ENCODE assay signal across 6 cellular contexts in the genomic region with DNA sequence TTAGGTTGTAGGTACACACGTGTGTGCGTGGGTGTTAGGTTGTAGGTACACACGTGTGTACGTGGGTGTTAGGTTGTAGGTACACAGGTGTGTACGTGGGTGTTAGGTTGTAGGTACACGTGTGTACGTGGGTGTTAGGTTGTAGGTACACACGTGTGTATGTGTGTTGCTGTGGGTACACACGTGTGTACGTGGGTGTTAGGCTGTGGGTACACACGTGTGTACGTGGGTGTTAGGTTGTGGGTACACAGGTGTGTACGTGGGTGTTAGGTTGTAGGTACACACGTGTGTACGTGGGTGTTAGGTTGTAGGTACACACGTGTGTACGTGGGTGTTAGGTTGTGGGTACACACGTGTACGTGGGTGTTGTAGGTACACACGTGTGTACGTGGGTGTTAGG. TPM values are rescaled to one million over a fixed set of nuclear protein-coding genes. Genes with fewer than 3 reads are reported as not detected.
A peak's percentile ranks its signal among the peaks of the same experiment; 100 is the strongest.
DNase-seq lines count a peak whose midpoint lies in the region; ATAC-seq, FAIRE-seq and TF ChIP-seq lines count a peak whose summit lies in the region.
"Not testable (repeated sequence)": the region's sequence is repeated elsewhere in the genome, so short reads cannot be mapped to it uniquely, and the experiment has no call there.
"Had no signal": no experiment of that assay in that cellular context is flagged by ENCODE, and none has a peak within 500 bp of the region (broad histone marks: within the 10 kb centered on the region; RNA-seq: fewer than 3 reads in every experiment).

No MANE protein-coding gene starts in this region.

- not testable (repeated sequence) for DNase-seq in GM12891 (ENCODE audit: insufficient read length, low spot score); H1 (ENCODE audit: low read depth in 1 of 2, low spot score in 2 of 2); stimulated activated effector memory CD8-positive, alpha-beta T cell treated with anti-CD3 and anti-CD28 coated beads, Interleukin-12 subunit alpha, Interleukin-12 subunit beta, amount 100 ng/mL, for 72 hours (ENCODE audit: low spot score in 2 of 2)
- DNase-seq in Right ventricle myocardium superior, result peak; percentile 0

- not testable (repeated sequence) for H3K18ac ChIP-seq in H1 (ENCODE audit: extremely low read depth, low read length)

- 86% methylated on average over 21 of the region's 21 CpGs; no CpG with 5 or more reads in 1 of the 2 experiments for WGBS in H1 (ENCODE audit: extremely low coverage in 1 of 2, insufficient coverage in 1 of 2, insufficient read length in 1 of 2, insufficient replicate concordance in 2 of 2, low coverage in 1 of 2, low lambda C conversion rate in 2 of 2, missing lambda C conversion rate in 1 of 2), 2 experiments

- TF ChIP-seq RAD21 in H1 (IDR thresholded peaks at IDR 0.05 in 1 of 2, conservative IDR thresholded peaks at IDR 0.05 in 1 of 2; ENCODE audit: low read depth in 2 of 2, low read length in 2 of 2), result not testable (repeated sequence)

- H3K56ac ChIP-seq in H1 (replicated peaks; ENCODE audit: insufficient read length, low read depth, low read length), result not testable (repeated sequence)

- not testable (repeated sequence) for H2BK120ac ChIP-seq in H1 (replicated peaks; ENCODE audit: low read depth, low read length)

- intact Hi-C loops in Right ventricle myocardium superior (cut with DNase I), result not testable (repeated sequence)

- not testable (repeated sequence) for H3K9ac ChIP-seq in HUES48 (ENCODE audit: low read depth, low read length); H1 (replicated peaks in 1 of 4; ENCODE audit: extremely low read depth in 1 of 4, low read depth in 3 of 4, low read length in 3 of 4)

- not testable (repeated sequence) for H3K27ac ChIP-seq in HUES48 (ENCODE audit: low read depth, low read length); H1 (ENCODE audit: low read depth, low read length)

- not testable (repeated sequence) for TF ChIP-seq POLR2A in GM12891 (IDR thresholded peaks at IDR 0.05; ENCODE audit: low read depth, low read length); H1 (IDR thresholded peaks at IDR 0.05; ENCODE audit: control extremely low read depth in 1 of 2, low read depth in 2 of 2, low read length in 2 of 2)

- not testable (repeated sequence) for H4K20me1 ChIP-seq in H1 (replicated peaks in 1 of 2; ENCODE audit: control insufficient read depth in 1 of 2, insufficient read depth in 2 of 2, low read length in 2 of 2)

- not testable (repeated sequence) for TF ChIP-seq CTCF in H1 (IDR thresholded peaks at IDR 0.05; ENCODE audit: control extremely low read depth in 1 of 3, insufficient read depth in 1 of 3, low read depth in 1 of 3, low read length in 3 of 3)

- H3K9me3 ChIP-seq in HUES48 (ENCODE audit: control insufficient read depth, insufficient read depth, low read length) (peaks cover 14% of the 10 kb centered on the region), H1 (ENCODE audit: insufficient read depth in 2 of 2, low read depth in 1 of 2, low read length in 1 of 2) (peaks cover 0 to 16% of the 10 kb centered on the region in 2 experiments; a peak in 2 of 4 replicates)

- TF ChIP-seq EP300 in H1 (IDR thresholded peaks at IDR 0.05; ENCODE audit: borderline replicate concordance in 1 of 2, low read depth in 2 of 2, low read length in 2 of 2), result not testable (repeated sequence)

- not testable (repeated sequence) for H3K23me2 ChIP-seq in H1 (ENCODE audit: low read depth, low read length)

- H2BK20ac ChIP-seq in H1 (ENCODE audit: low read length), result not testable (repeated sequence)

- not testable (repeated sequence) for H3K4ac ChIP-seq in H1 (replicated peaks; ENCODE audit: insufficient read length, low read depth, low read length)

- not testable (repeated sequence) for H4K5ac ChIP-seq in H1 (ENCODE audit: insufficient read length, low read depth, low read length)

- H3K36me3 Mint-ChIP-seq in stimulated activated effector memory CD8-positive, alpha-beta T cell treated with anti-CD3 and anti-CD28 coated beads, Interleukin-12 subunit alpha, Interleukin-12 subunit beta, amount 100 ng/mL, for 72 hours, result not testable (repeated sequence)

- H3K4me3 ChIP-seq in HUES48 (ENCODE audit: low read depth, low read length), result 0 out of 2 replicates have a peak overlapping the region, but pooled peaks have one; percentile 14
- not testable (repeated sequence) for H3K4me3 ChIP-seq in H1 (ENCODE audit: extremely low read depth in 1 of 4, insufficient read depth in 2 of 4, low read depth in 3 of 4, low read length in 4 of 4)

- not testable (repeated sequence) for H3K14ac ChIP-seq in H1 (ENCODE audit: insufficient read length)

- not testable (repeated sequence) for H4K8ac ChIP-seq in H1 (ENCODE audit: extremely low read depth, insufficient read depth, low read length)

- not testable (repeated sequence) for H3K4me1 ChIP-seq in HUES48 (ENCODE audit: control insufficient read depth, insufficient read depth, low read length); H1 (replicated peaks in 1 of 4; ENCODE audit: control insufficient read depth in 3 of 4, insufficient read depth in 4 of 4, low read length in 3 of 4)

- not testable (repeated sequence) for H3K4me1 Mint-ChIP-seq in stimulated activated effector memory CD8-positive, alpha-beta T cell treated with anti-CD3 and anti-CD28 coated beads, Interleukin-12 subunit alpha, Interleukin-12 subunit beta, amount 100 ng/mL, for 72 hours

- H3K79me2 ChIP-seq in H1 (ENCODE audit: control insufficient read depth in 1 of 2, insufficient read depth in 2 of 2, low read length in 2 of 2), result not testable (repeated sequence)

- H4K91ac ChIP-seq in H1 (replicated peaks; ENCODE audit: insufficient read length, low read length), result not testable (repeated sequence)

- CTCF ChIA-PET in H1 (lab: Charles Lee; ENCODE audit: partially characterized antibody), result interaction anchor here (1.6 to 1.8 kb wide), 2 partner anchors 9 to 110 kb away, joined by 8 to 14 read pairs; no protein-coding TSS in a partner anchor

- not testable (repeated sequence) for H3K23ac ChIP-seq in H1 (ENCODE audit: insufficient read length)

- not testable (repeated sequence) for H3K36me3 ChIP-seq in HUES48 (ENCODE audit: control insufficient read depth, insufficient read depth, low read length); H1 (ENCODE audit: control insufficient read depth in 2 of 4, insufficient read depth in 4 of 4, low read length in 3 of 4)

- H3K9me3 Mint-ChIP-seq in stimulated activated effector memory CD8-positive, alpha-beta T cell treated with anti-CD3 and anti-CD28 coated beads, Interleukin-12 subunit alpha, Interleukin-12 subunit beta, amount 100 ng/mL, for 72 hours, result not testable (repeated sequence)

- peak; percentile 86 for FAIRE-seq in GM12891 (lab: Jason Lieb, UNC)
- not testable (repeated sequence) for FAIRE-seq in H1 (lab: Jason Lieb, UNC)

- H2BK5ac ChIP-seq in H1 (ENCODE audit: low read depth, low read length), result not testable (repeated sequence)

- peak overlapping the region; percentile 9 for H3K27ac Mint-ChIP-seq in stimulated activated effector memory CD8-positive, alpha-beta T cell treated with anti-CD3 and anti-CD28 coated beads, Interleukin-12 subunit alpha, Interleukin-12 subunit beta, amount 100 ng/mL, for 72 hours

- not testable (repeated sequence) for H3K4me3 Mint-ChIP-seq in stimulated activated effector memory CD8-positive, alpha-beta T cell treated with anti-CD3 and anti-CD28 coated beads, Interleukin-12 subunit alpha, Interleukin-12 subunit beta, amount 100 ng/mL, for 72 hours

- not testable (repeated sequence) for H2BK15ac ChIP-seq in H1 (ENCODE audit: low read length)

- H3K4me2 ChIP-seq in H1 (ENCODE audit: insufficient read depth in 1 of 2, low read depth in 2 of 2, low read length in 2 of 2), result not testable (repeated sequence)

- 0 out of 2 replicates have a peak overlapping the region, but pooled peaks have one; percentile 39 for H2BK12ac ChIP-seq in H1 (ENCODE audit: low read depth, low read length)

- POLR2A ChIA-PET in H1 (lab: Charles Lee; ENCODE audit: partially characterized antibody), result interaction anchor here (1.6 kb wide), 1 partner anchor 21 kb away, joined by 3 read pairs; no protein-coding TSS in a partner anchor

- not testable (repeated sequence) for H3K79me1 ChIP-seq in H1 (ENCODE audit: low read depth, low read length)

- H3K27me3 ChIP-seq in HUES48 (ENCODE audit: control insufficient read depth, insufficient read depth, low read length); H1 (replicated peaks in 1 of 4; ENCODE audit: control insufficient read depth in 3 of 4, extremely low read depth in 1 of 4, insufficient read depth in 3 of 4, low read length in 3 of 4): not testable (repeated sequence)

- not testable (repeated sequence) for ATAC-seq in Right ventricle myocardium superior (ENCODE audit: poor library complexity); stimulated activated effector memory CD8-positive, alpha-beta T cell treated with anti-CD3 and anti-CD28 coated beads, Interleukin-12 subunit alpha, Interleukin-12 subunit beta, amount 100 ng/mL, for 72 hours

- H2AK5ac ChIP-seq in H1 (ENCODE audit: low read depth, low read length), result peak overlapping the region; percentile 86; the same call in 1 of the 2 replicates

- H2AFZ ChIP-seq in H1 (ENCODE audit: low read length), result not testable (repeated sequence)

RNA-seq across cellular contexts. Expression of a gene that starts 15.8 kb away (rescaled TPM):
- 0.10 TPM for polyA plus RNA-seq in GM12891 (2012; ENCODE audit: low read depth, missing spikeins)
- total RNA-seq in H1 (2021; fragmentation: NEBNext Ultra II Directional; extraction: Animal tissue kit (Norgen Biotek cat#: 25700)), result 14.6 and 15.0 TPM in 2 replicates
- polyA plus RNA-seq in H1 (2011; rRNA removed), result 30.2 and 46.3 TPM in 2 replicates
- 20.9 TPM for polyA plus RNA-seq in H1 (2011; cell fraction: cytosol; rRNA removed)
- 36.1 TPM for polyA plus RNA-seq in H1 (2011; cell fraction: nucleus; rRNA removed)
- polyA plus RNA-seq in H1 (2012, experiment 1 of 2), result 8.4 to 15.3 TPM (median 14.6 TPM) in 4 replicates
- polyA plus RNA-seq in H1 (2012, experiment 2 of 2), result 15.3 TPM
- polyA plus RNA-seq in H1 (2013, experiment 1 of 2), result 21.5 TPM
- 22.3 TPM for polyA plus RNA-seq in H1 (2013, experiment 2 of 2)
- 5.1 and 6.6 TPM in 2 replicates for polyA minus RNA-seq in H1 (2011; rRNA and poly(A)+ RNA removed)
- 6.2 TPM for polyA minus RNA-seq in H1 (2011; cell fraction: cytosol; rRNA and poly(A)+ RNA removed)
- 11.6 TPM for polyA minus RNA-seq in H1 (2011; cell fraction: nucleus; rRNA and poly(A)+ RNA removed)
- total RNA-seq in Right ventricle myocardium superior, result 2.1 TPM
- total RNA-seq: A172 had no signal

RNA-seq across cellular contexts. Expression of a gene that starts 19.8 kb away (rescaled TPM):
- polyA plus RNA-seq in GM12891 (2012; ENCODE audit: low read depth, missing spikeins), result 0.18 TPM
- total RNA-seq in H1 (2021; fragmentation: NEBNext Ultra II Directional; extraction: Animal tissue kit (Norgen Biotek cat#: 25700)), result 0.92 and 1.3 TPM in 2 replicates
- 0.54 and 0.96 TPM in 2 replicates for polyA plus RNA-seq in H1 (2011; rRNA removed)
- polyA plus RNA-seq in H1 (2011; cell fraction: cytosol; rRNA removed), result 1.4 TPM
- 4.8 TPM for polyA plus RNA-seq in H1 (2011; cell fraction: nucleus; rRNA removed)
- polyA plus RNA-seq in H1 (2012, experiment 1 of 2), result 1.3 to 1.9 TPM (median 1.7 TPM) in 4 replicates
- 0.84 TPM for polyA plus RNA-seq in H1 (2012, experiment 2 of 2)
- polyA plus RNA-seq in H1 (2013, experiment 1 of 2), result 0.65 TPM
- 0.63 TPM for polyA plus RNA-seq in H1 (2013, experiment 2 of 2)
- 0.09 and 0.15 TPM in 2 replicates for polyA minus RNA-seq in H1 (2011; rRNA and poly(A)+ RNA removed)
- polyA minus RNA-seq in H1 (2011; cell fraction: cytosol; rRNA and poly(A)+ RNA removed), result not detected
- polyA minus RNA-seq in H1 (2011; cell fraction: nucleus; rRNA and poly(A)+ RNA removed), result 1.5 TPM
- not detected for total RNA-seq in Right ventricle myocardium superior
- total RNA-seq: A172 had no signal

RNA-seq across cellular contexts. Expression of a gene that starts 44.0 kb away (rescaled TPM):
- 158 TPM for polyA plus RNA-seq in GM12891 (2012; ENCODE audit: low read depth, missing spikeins)
- total RNA-seq in H1 (2021; fragmentation: NEBNext Ultra II Directional; extraction: Animal tissue kit (Norgen Biotek cat#: 25700)), result 382 and 394 TPM in 2 replicates
- polyA plus RNA-seq in H1 (2011; rRNA removed), result 343 and 372 TPM in 2 replicates
- 391 TPM for polyA plus RNA-seq in H1 (2011; cell fraction: cytosol; rRNA removed)
- 286 TPM for polyA plus RNA-seq in H1 (2011; cell fraction: nucleus; rRNA removed)
- 256 to 341 TPM (median 318 TPM) in 4 replicates for polyA plus RNA-seq in H1 (2012, experiment 1 of 2)
- 110 TPM for polyA plus RNA-seq in H1 (2012, experiment 2 of 2)
- polyA plus RNA-seq in H1 (2013, experiment 1 of 2), result 180 TPM
- polyA plus RNA-seq in H1 (2013, experiment 2 of 2), result 186 TPM
- 482 and 536 TPM in 2 replicates for polyA minus RNA-seq in H1 (2011; rRNA and poly(A)+ RNA removed)
- polyA minus RNA-seq in H1 (2011; cell fraction: cytosol; rRNA and poly(A)+ RNA removed), result 250 TPM
- polyA minus RNA-seq in H1 (2011; cell fraction: nucleus; rRNA and poly(A)+ RNA removed), result 104 TPM
- 154 TPM for total RNA-seq in Right ventricle myocardium superior
